ENCODE assay signal across 1 cellular context in the genomic region with DNA sequence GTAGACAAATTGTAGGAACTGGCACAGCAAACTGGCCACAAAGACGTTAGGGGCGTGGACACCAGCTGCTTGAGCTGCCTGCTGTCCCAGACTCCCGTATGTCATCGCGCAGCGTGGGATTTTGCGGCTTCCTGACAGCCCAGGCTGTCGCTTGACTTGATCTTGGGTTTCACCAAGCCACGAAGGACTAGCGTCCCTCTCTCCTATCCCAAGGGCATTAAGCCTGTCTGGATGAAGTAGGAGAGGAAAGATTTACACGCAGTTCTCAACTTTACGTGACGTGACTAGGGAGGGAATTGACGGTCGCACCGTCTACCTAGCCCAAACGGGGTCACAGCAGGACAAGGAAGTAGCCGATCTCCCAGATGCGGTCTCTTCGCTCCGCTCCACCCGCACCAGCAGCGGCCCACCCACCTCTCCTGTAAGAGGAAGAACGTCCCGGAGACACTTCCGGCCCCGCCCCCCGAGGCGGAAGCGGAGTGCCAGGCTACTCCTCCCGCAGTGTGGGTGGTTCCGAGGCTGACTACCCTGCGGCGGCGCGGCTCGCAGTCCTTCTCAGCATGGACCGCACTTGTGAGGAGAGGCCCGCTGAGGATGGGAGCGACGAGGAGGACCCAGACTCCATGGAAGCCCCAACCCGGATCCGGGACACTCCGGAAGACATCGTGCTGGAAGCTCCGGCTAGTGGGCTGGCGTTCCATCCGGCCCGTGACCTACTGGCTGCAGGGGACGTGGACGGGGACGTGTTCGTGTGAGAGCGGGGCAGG.
TF ChIP-seq lines count a peak whose summit lies in the region.

A gene with protein sequence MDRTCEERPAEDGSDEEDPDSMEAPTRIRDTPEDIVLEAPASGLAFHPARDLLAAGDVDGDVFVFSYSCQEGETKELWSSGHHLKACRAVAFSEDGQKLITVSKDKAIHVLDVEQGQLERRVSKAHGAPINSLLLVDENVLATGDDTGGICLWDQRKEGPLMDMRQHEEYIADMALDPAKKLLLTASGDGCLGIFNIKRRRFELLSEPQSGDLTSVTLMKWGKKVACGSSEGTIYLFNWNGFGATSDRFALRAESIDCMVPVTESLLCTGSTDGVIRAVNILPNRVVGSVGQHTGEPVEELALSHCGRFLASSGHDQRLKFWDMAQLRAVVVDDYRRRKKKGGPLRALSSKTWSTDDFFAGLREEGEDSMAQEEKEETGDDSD (plus strand): TSS at position 552 of the 767 bp plus-strand sequence. CDS start 9 bp downstream, at position 561.

TF ChIP-seq in K562, 482 proteins besides CTCF, POLR2A, EP300 and RAD21 (continued from another document and continues in another):
- TF ChIP-seq, protein P1, sequence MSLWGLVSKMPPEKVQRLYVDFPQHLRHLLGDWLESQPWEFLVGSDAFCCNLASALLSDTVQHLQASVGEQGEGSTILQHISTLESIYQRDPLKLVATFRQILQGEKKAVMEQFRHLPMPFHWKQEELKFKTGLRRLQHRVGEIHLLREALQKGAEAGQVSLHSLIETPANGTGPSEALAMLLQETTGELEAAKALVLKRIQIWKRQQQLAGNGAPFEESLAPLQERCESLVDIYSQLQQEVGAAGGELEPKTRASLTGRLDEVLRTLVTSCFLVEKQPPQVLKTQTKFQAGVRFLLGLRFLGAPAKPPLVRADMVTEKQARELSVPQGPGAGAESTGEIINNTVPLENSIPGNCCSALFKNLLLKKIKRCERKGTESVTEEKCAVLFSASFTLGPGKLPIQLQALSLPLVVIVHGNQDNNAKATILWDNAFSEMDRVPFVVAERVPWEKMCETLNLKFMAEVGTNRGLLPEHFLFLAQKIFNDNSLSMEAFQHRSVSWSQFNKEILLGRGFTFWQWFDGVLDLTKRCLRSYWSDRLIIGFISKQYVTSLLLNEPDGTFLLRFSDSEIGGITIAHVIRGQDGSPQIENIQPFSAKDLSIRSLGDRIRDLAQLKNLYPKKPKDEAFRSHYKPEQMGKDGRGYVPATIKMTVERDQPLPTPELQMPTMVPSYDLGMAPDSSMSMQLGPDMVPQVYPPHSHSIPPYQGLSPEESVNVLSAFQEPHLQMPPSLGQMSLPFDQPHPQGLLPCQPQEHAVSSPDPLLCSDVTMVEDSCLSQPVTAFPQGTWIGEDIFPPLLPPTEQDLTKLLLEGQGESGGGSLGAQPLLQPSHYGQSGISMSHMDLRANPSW (CRISPR knock-in tag; IDR thresholded peaks at IDR 0.05) = 0 out of 2 replicates have a peak, but pooled peaks have one; percentile 5
- 0 out of 2 replicates have a peak, but pooled peaks have one; percentile 83 for TF ChIP-seq HDAC2 (IDR thresholded peaks at IDR 0.05)
- no peak for TF ChIP-seq SRSF7 (optimal IDR thresholded peaks at IDR 0.05; ENCODE audit: low read depth, low read length)
- no peak for TF ChIP-seq ZNF175 (CRISPR knock-in tag; IDR thresholded peaks at IDR 0.05; ENCODE audit: low read depth)
- no peak; the same call in 1 of the 2 replicates for TF ChIP-seq MBD2 (IDR thresholded peaks at IDR 0.05; ENCODE audit: borderline replicate concordance, low read depth)
- TF ChIP-seq GATA2 (CRISPR knock-in tag; IDR thresholded peaks at IDR 0.05) = peak; percentile 22; the same call in 1 of the 2 replicates
- 0 out of 2 replicates have a peak, but pooled peaks have one; percentile 24 for TF ChIP-seq FOXK1 (CRISPR knock-in tag; IDR thresholded peaks at IDR 0.05; ENCODE audit: borderline replicate concordance)
- peak; percentile 54 for TF ChIP-seq CHD1 (IDR thresholded peaks at IDR 0.05; ENCODE audit: low read length)
- no peak for TF ChIP-seq NFE2 (IDR thresholded peaks at IDR 0.05; ENCODE audit: low read depth)
- TF ChIP-seq RBM22 (IDR thresholded peaks at IDR 0.05; ENCODE audit: low read depth, low read length, poor library complexity, severe bottlenecking) = no peak
- no peak for TF ChIP-seq THRAP3 (IDR thresholded peaks at IDR 0.05; ENCODE audit: borderline replicate concordance)
- TF ChIP-seq, protein P2, sequence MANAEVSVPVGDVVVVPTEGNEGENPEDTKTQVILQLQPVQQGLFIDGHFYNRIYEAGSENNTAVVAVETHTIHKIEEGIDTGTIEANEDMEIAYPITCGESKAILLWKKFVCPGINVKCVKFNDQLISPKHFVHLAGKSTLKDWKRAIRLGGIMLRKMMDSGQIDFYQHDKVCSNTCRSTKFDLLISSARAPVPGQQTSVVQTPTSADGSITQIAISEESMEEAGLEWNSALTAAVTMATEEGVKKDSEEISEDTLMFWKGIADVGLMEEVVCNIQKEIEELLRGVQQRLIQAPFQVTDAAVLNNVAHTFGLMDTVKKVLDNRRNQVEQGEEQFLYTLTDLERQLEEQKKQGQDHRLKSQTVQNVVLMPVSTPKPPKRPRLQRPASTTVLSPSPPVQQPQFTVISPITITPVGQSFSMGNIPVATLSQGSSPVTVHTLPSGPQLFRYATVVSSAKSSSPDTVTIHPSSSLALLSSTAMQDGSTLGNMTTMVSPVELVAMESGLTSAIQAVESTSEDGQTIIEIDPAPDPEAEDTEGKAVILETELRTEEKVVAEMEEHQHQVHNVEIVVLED (CRISPR knock-in tag; IDR thresholded peaks at IDR 0.05) = peak; percentile 62
- no peak for TF ChIP-seq ZNF408 (CRISPR knock-in tag; IDR thresholded peaks at IDR 0.05; ENCODE audit: low read depth)
- TF ChIP-seq RBM17 (IDR thresholded peaks at IDR 0.05; ENCODE audit: borderline replicate concordance, low read depth, low read length) = no peak
- no peak for TF ChIP-seq HSF4 (CRISPR knock-in tag; IDR thresholded peaks at IDR 0.05; ENCODE audit: borderline replicate concordance)
- TF ChIP-seq HDGF (IDR thresholded peaks at IDR 0.05) = no peak
- TF ChIP-seq NCOR1 (IDR thresholded peaks at IDR 0.05) = peak; percentile 79
- no peak for TF ChIP-seq CBX5 (IDR thresholded peaks at IDR 0.05; ENCODE audit: borderline replicate concordance, low read depth)
- TF ChIP-seq GABPB1 (CRISPR knock-in tag; IDR thresholded peaks at IDR 0.05) = peak; percentile 96
- no peak for TF ChIP-seq CHD4 (IDR thresholded peaks at IDR 0.05; ENCODE audit: insufficient read depth, insufficient replicate concordance, low read depth, low read length, poor library complexity, severe bottlenecking)
- TF ChIP-seq KAT7 (CRISPR knock-in tag; IDR thresholded peaks at IDR 0.05; ENCODE audit: borderline replicate concordance) = no peak
- TF ChIP-seq ZNF584 (CRISPR knock-in tag; IDR thresholded peaks at IDR 0.05; ENCODE audit: low read depth) = no peak
- TF ChIP-seq ZNF12 (CRISPR knock-in tag; IDR thresholded peaks at IDR 0.05) = peak; percentile 100
- TF ChIP-seq ZC3H11A (IDR thresholded peaks at IDR 0.05; ENCODE audit: low read depth, low read length) = no peak
- no peak for TF ChIP-seq CBX2 (IDR thresholded peaks at IDR 0.05; ENCODE audit: insufficient read depth, low read length, poor library complexity, severe bottlenecking)
- TF ChIP-seq, protein P3, sequence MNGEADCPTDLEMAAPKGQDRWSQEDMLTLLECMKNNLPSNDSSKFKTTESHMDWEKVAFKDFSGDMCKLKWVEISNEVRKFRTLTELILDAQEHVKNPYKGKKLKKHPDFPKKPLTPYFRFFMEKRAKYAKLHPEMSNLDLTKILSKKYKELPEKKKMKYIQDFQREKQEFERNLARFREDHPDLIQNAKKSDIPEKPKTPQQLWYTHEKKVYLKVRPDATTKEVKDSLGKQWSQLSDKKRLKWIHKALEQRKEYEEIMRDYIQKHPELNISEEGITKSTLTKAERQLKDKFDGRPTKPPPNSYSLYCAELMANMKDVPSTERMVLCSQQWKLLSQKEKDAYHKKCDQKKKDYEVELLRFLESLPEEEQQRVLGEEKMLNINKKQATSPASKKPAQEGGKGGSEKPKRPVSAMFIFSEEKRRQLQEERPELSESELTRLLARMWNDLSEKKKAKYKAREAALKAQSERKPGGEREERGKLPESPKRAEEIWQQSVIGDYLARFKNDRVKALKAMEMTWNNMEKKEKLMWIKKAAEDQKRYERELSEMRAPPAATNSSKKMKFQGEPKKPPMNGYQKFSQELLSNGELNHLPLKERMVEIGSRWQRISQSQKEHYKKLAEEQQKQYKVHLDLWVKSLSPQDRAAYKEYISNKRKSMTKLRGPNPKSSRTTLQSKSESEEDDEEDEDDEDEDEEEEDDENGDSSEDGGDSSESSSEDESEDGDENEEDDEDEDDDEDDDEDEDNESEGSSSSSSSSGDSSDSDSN (IDR thresholded peaks at IDR 0.05; ENCODE audit: borderline replicate concordance in 1 of 2, low read depth in 2 of 2, low read length in 2 of 2) = peak; percentile 58 to 88; a peak in 3 of 4 replicates
- TF ChIP-seq ZKSCAN3 (CRISPR knock-in tag; IDR thresholded peaks at IDR 0.05) = no peak
- TF ChIP-seq ARNT (IDR thresholded peaks at IDR 0.05) = no peak
- TF ChIP-seq HIVEP1 (CRISPR knock-in tag; IDR thresholded peaks at IDR 0.05) = no peak
- TF ChIP-seq FOS (IDR thresholded peaks at IDR 0.05; ENCODE audit: extremely low read depth, insufficient read length) = no peak
- no peak for TF ChIP-seq HNRNPL (IDR thresholded peaks at IDR 0.05; ENCODE audit: low read depth, low read length)
- TF ChIP-seq ZNF780A (CRISPR knock-in tag; IDR thresholded peaks at IDR 0.05) = no peak
- no peak for TF ChIP-seq HEY1 (CRISPR knock-in tag; IDR thresholded peaks at IDR 0.05; ENCODE audit: borderline replicate concordance)
- TF ChIP-seq, protein P4, sequence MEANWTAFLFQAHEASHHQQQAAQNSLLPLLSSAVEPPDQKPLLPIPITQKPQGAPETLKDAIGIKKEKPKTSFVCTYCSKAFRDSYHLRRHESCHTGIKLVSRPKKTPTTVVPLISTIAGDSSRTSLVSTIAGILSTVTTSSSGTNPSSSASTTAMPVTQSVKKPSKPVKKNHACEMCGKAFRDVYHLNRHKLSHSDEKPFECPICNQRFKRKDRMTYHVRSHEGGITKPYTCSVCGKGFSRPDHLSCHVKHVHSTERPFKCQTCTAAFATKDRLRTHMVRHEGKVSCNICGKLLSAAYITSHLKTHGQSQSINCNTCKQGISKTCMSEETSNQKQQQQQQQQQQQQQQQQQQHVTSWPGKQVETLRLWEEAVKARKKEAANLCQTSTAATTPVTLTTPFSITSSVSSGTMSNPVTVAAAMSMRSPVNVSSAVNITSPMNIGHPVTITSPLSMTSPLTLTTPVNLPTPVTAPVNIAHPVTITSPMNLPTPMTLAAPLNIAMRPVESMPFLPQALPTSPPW (CRISPR knock-in tag; IDR thresholded peaks at IDR 0.05) = peak; percentile 89
- TF ChIP-seq ZNF133 (CRISPR knock-in tag; IDR thresholded peaks at IDR 0.05) = no peak
- TF ChIP-seq, protein P5, sequence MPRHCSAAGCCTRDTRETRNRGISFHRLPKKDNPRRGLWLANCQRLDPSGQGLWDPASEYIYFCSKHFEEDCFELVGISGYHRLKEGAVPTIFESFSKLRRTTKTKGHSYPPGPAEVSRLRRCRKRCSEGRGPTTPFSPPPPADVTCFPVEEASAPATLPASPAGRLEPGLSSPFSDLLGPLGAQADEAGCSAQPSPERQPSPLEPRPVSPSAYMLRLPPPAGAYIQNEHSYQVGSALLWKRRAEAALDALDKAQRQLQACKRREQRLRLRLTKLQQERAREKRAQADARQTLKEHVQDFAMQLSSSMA (CRISPR knock-in tag; IDR thresholded peaks at IDR 0.05) = no peak
- peak; percentile 94 to 98 for TF ChIP-seq ETV6 (IDR thresholded peaks at IDR 0.05; ENCODE audit: borderline replicate concordance in 1 of 2, low read depth in 2 of 2, low read length in 1 of 2)
- TF ChIP-seq ETV6 (CRISPR knock-in tag; IDR thresholded peaks at IDR 0.05; ENCODE audit: borderline replicate concordance) = no peak
- no peak for TF ChIP-seq ZNF146 (CRISPR knock-in tag; IDR thresholded peaks at IDR 0.05; ENCODE audit: unreplicated experiment)
- TF ChIP-seq XRCC3 (IDR thresholded peaks at IDR 0.05) = no peak
- TF ChIP-seq PTTG1 (tag; IDR thresholded peaks at IDR 0.05; ENCODE audit: low read depth) = no peak
- no peak for TF ChIP-seq ADNP (tag; IDR thresholded peaks at IDR 0.05)
- TF ChIP-seq HDAC8 (tag; IDR thresholded peaks at IDR 0.05) = no peak
- TF ChIP-seq, protein P6, sequence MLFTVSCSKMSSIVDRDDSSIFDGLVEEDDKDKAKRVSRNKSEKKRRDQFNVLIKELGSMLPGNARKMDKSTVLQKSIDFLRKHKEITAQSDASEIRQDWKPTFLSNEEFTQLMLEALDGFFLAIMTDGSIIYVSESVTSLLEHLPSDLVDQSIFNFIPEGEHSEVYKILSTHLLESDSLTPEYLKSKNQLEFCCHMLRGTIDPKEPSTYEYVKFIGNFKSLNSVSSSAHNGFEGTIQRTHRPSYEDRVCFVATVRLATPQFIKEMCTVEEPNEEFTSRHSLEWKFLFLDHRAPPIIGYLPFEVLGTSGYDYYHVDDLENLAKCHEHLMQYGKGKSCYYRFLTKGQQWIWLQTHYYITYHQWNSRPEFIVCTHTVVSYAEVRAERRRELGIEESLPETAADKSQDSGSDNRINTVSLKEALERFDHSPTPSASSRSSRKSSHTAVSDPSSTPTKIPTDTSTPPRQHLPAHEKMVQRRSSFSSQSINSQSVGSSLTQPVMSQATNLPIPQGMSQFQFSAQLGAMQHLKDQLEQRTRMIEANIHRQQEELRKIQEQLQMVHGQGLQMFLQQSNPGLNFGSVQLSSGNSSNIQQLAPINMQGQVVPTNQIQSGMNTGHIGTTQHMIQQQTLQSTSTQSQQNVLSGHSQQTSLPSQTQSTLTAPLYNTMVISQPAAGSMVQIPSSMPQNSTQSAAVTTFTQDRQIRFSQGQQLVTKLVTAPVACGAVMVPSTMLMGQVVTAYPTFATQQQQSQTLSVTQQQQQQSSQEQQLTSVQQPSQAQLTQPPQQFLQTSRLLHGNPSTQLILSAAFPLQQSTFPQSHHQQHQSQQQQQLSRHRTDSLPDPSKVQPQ (CRISPR knock-in tag; IDR thresholded peaks at IDR 0.05; ENCODE audit: borderline replicate concordance) = no peak
- no peak for TF ChIP-seq FUS (optimal IDR thresholded peaks at IDR 0.05; ENCODE audit: low read depth, low read length)
- TF ChIP-seq, protein P7, sequence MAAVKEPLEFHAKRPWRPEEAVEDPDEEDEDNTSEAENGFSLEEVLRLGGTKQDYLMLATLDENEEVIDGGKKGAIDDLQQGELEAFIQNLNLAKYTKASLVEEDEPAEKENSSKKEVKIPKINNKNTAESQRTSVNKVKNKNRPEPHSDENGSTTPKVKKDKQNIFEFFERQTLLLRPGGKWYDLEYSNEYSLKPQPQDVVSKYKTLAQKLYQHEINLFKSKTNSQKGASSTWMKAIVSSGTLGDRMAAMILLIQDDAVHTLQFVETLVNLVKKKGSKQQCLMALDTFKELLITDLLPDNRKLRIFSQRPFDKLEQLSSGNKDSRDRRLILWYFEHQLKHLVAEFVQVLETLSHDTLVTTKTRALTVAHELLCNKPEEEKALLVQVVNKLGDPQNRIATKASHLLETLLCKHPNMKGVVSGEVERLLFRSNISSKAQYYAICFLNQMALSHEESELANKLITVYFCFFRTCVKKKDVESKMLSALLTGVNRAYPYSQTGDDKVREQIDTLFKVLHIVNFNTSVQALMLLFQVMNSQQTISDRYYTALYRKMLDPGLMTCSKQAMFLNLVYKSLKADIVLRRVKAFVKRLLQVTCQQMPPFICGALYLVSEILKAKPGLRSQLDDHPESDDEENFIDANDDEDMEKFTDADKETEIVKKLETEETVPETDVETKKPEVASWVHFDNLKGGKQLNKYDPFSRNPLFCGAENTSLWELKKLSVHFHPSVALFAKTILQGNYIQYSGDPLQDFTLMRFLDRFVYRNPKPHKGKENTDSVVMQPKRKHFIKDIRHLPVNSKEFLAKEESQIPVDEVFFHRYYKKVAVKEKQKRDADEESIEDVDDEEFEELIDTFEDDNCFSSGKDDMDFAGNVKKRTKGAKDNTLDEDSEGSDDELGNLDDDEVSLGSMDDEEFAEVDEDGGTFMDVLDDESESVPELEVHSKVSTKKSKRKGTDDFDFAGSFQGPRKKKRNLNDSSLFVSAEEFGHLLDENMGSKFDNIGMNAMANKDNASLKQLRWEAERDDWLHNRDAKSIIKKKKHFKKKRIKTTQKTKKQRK (IDR thresholded peaks at IDR 0.05; ENCODE audit: borderline replicate concordance, low read depth, low read length) = no peak
